8 cellular contexts compared by ENCODE assay signal in genomic region chr18:9082763-9083510, GRCh38. TPM values are rescaled to one million over a fixed set of nuclear protein-coding genes. Genes with fewer than 3 reads are reported as not detected.
DNase-seq lines count a peak whose midpoint lies in the region; ATAC-seq, FAIRE-seq and TF ChIP-seq lines count a peak whose summit lies in the region.

No MANE protein-coding gene starts in this region.

- no peak for DNase-seq in lower lobe of right lung
- no peak for DNase-seq in NCI-H1436 treated with DMSO at 0.1 percent for 48 hours (lab: John Stamatoyannopoulos, UW)
- no peak for DNase-seq in foreskin melanocyte
- no peak for DNase-seq in frontal cortex (ENCODE audit: low spot score in 2 of 2)
- DNase-seq in DMS79 (lab: John Stamatoyannopoulos, UW) = no peak

- H3K27ac ChIP-seq in lower lobe of right lung = peak overlapping the region; percentile 66

- no peak for FAIRE-seq in frontal cortex (lab: Jason Lieb, UNC)

- no peaks in the 10 kb centered on the region for H3K27me3 ChIP-seq in lower lobe of right lung (ENCODE audit: low read depth)

- peak overlapping the region; percentile 80 for H3K4me3 Mint-ChIP-seq in T-helper 1 cell treated with Interleukin-12 subunit alpha and Interleukin-12 subunit beta and Interleukin-4 antibody, amounts not matched to agents 30 μg/mL and 1 μg/mL, for 36 hours

- no peaks in the 10 kb centered on the region for H3K27me3 Mint-ChIP-seq in T-helper 1 cell treated with Interleukin-12 subunit alpha and Interleukin-12 subunit beta and Interleukin-4 antibody, amounts not matched to agents 30 μg/mL and 1 μg/mL, for 36 hours (ENCODE audit: low read depth)

- H3K9me3 Mint-ChIP-seq in T-helper 1 cell treated with Interleukin-12 subunit alpha and Interleukin-12 subunit beta and Interleukin-4 antibody, amounts not matched to agents 30 μg/mL and 1 μg/mL, for 36 hours = no peaks in the 10 kb centered on the region

- H3K4me3 ChIP-seq in lower lobe of right lung = no peak overlapping the region

- peak overlapping the region; percentile 97 for H3K27ac Mint-ChIP-seq in T-helper 1 cell treated with Interleukin-12 subunit alpha and Interleukin-12 subunit beta and Interleukin-4 antibody, amounts not matched to agents 30 μg/mL and 1 μg/mL, for 36 hours

- H3K4me1 Mint-ChIP-seq in T-helper 1 cell treated with Interleukin-12 subunit alpha and Interleukin-12 subunit beta and Interleukin-4 antibody, amounts not matched to agents 30 μg/mL and 1 μg/mL, for 36 hours (ENCODE audit: low read depth) = peaks cover 39% of the 10 kb centered on the region

- no peaks in the 10 kb centered on the region for H3K36me3 ChIP-seq in lower lobe of right lung

- intact Hi-C loops in lower lobe of right lung (cut with DNase I) = no loop called here

- ATAC-seq in GM18873 (IDR thresholded peaks at IDR 0.05; ENCODE audit: low FRiP score, unreplicated experiment) (peak; percentile 78), HG02840 (IDR thresholded peaks at IDR 0.05; ENCODE audit: low FRiP score, unreplicated experiment) (peak; percentile 66), lower lobe of right lung (peak; percentile 68 to 75)

- no peaks in the 10 kb centered on the region for H3K9me3 ChIP-seq in lower lobe of right lung

- H3K4me1 ChIP-seq in lower lobe of right lung = peaks cover 29% of the 10 kb centered on the region

- peaks cover 12% of the 10 kb centered on the region for H3K36me3 Mint-ChIP-seq in T-helper 1 cell treated with Interleukin-12 subunit alpha and Interleukin-12 subunit beta and Interleukin-4 antibody, amounts not matched to agents 30 μg/mL and 1 μg/mL, for 36 hours (ENCODE audit: low read depth)

- TF ChIP-seq CTCF in lower lobe of right lung (IDR thresholded peaks at IDR 0.05) = no peak

RNA-seq across cellular contexts. Expression of gene NDUFV2, which starts 19.6 kb away (rescaled TPM):
- total RNA-seq in lower lobe of right lung (108 TPM), frontal cortex (85.2 TPM)

RNA-seq across cellular contexts. Expression of gene ANKRD12, which starts 53.6 kb away (rescaled TPM):
- total RNA-seq in lower lobe of right lung (77.7 TPM), frontal cortex (135 TPM)
